In the genomic region with DNA sequence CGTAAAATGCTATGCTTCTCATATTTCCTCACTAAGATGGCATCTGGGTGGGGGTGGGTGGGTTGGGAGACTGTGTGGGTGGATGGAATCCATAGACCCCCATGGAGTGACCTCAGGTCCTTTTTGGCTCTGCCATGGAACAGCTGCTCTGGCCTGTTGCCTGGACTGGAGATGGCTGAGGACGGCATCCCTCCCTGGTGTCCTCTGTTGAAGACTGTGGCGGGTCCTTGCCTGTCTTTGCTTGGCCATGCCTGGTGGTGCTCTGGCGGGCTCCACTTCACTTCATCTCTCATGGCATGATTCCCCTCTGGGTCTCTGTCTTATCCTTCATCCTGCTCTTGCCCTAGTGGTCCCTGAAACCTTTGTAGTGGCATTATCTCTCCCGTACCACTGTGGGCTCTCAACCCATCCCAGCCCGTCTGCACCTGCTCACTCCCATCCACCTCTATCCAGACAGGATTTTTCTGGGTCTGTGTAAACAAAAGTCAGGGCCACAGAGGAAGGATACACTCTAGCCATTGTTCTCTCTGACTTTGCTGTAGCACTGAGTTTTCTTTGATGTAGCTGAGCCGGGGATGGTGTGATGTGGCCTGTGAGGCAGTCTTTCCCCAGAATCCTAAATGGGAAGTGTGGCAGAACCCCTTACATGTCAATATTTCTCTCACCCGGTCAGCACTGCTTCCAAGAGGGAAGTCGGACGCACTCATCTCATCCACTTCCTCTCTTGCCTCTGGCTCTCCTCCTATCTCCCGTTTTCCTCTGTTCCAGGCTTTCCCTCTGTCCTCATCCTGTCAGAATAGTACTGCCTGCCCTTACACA, we compare ENCODE assay signal across 11 cellular contexts. TPM values are rescaled to one million over a fixed set of nuclear protein-coding genes. Genes with fewer than 3 reads are reported as not detected.
DNase-seq lines count a peak whose midpoint lies in the region; ATAC-seq, FAIRE-seq and TF ChIP-seq lines count a peak whose summit lies in the region.
"Had no signal": no experiment of that assay in that cellular context is flagged by ENCODE, and none has a peak within 500 bp of the region (broad histone marks: within the 10 kb centered on the region; RNA-seq: fewer than 3 reads in every experiment).

No MANE protein-coding gene starts in this region.

- peak overlapping the region; percentile 50 for H3K27ac Mint-ChIP-seq in WTC11
- H3K27ac Mint-ChIP-seq: CD4-positive, alpha-beta T cell had no signal

- no peaks in the 10 kb centered on the region for H3K9me3 ChIP-seq in skeletal muscle satellite cell (replicated peaks; ENCODE audit: low read length)

- peak; percentile 33 for FAIRE-seq in GM12891 (lab: Jason Lieb, UNC)

- H3K27me3 ChIP-seq in skeletal muscle satellite cell (ENCODE audit: control insufficient read depth, insufficient read depth, low read length), result no peaks in the 10 kb centered on the region

- H3K27me3 Mint-ChIP-seq in WTC11 (ENCODE audit: low read depth), result no peaks in the 10 kb centered on the region
- H3K27me3 Mint-ChIP-seq: CD4-positive, alpha-beta T cell had no signal

- H3K4me1 ChIP-seq in skeletal muscle satellite cell (ENCODE audit: control insufficient read depth, insufficient read depth, low read length), result peaks cover 74% of the 10 kb centered on the region

- intact Hi-C loops in head of caudate nucleus (cut with DNase I), result no loop called here

- H3K9me3 Mint-ChIP-seq in WTC11, result no peaks in the 10 kb centered on the region
- H3K9me3 Mint-ChIP-seq: CD4-positive, alpha-beta T cell had no signal

- ATAC-seq in WTC11 (peak; percentile 45; the same call in 1 of the 2 replicates), GM21528 (IDR thresholded peaks at IDR 0.05; ENCODE audit: low FRiP score, unreplicated experiment) (no peak), HG02973 (IDR thresholded peaks at IDR 0.05; ENCODE audit: unreplicated experiment) (no peak)

- no peaks in the 10 kb centered on the region for H3K36me3 ChIP-seq in skeletal muscle satellite cell (ENCODE audit: insufficient read depth, low read length)

- TF ChIP-seq CTCF in WTC11 (IDR thresholded peaks at IDR 0.05), result no peak

- DNase-seq in GM12891 (ENCODE audit: insufficient read length, low spot score), result no peak
- no peak for DNase-seq in WTC11 (ENCODE audit: low spot score)
- peak in 40 of 42 donors; percentile 33 to 86 (median 64) for DNase-seq in head of caudate nucleus
- no peak for DNase-seq in NCI-H146 (lab: John Stamatoyannopoulos, UW)
- DNase-seq in activated CD4-positive, alpha-beta T cell treated with anti-CD3 and anti-CD28 coated beads, Interleukin-2, amount 50 U/mL, for 4 hours, result no peak
- DNase-seq: activated T-cell treated with anti-CD3 and anti-CD28 coated beads, Interleukin-2, amount 50 U/mL, for 1 hour; CD4-positive, alpha-beta T cell; KBM-7 had no signal

- no peaks in the 10 kb centered on the region for H3K36me3 Mint-ChIP-seq in WTC11

- H3K9ac ChIP-seq in skeletal muscle satellite cell (ENCODE audit: low read depth, low read length), result peak overlapping the region; percentile 60

- peak overlapping the region; percentile 29 for H3K4me3 ChIP-seq in skeletal muscle satellite cell (ENCODE audit: low read length)

- CTCF ChIA-PET in WTC11 (lab: Charles Lee), result no interaction called here

- H3K4me1 Mint-ChIP-seq in WTC11, result peaks cover 67% of the 10 kb centered on the region

- no peak for TF ChIP-seq POLR2A in GM12891 (IDR thresholded peaks at IDR 0.05; ENCODE audit: low read depth, low read length)

- no peak overlapping the region for H3K4me3 Mint-ChIP-seq in WTC11
- H3K4me3 Mint-ChIP-seq: CD4-positive, alpha-beta T cell had no signal

- POLR2A ChIA-PET in WTC11 (lab: Charles Lee), result interaction anchor here (0.7 kb wide), 1 partner anchor 68 kb away, joined by 3 read pairs; no protein-coding TSS in a partner anchor

- peak overlapping the region; percentile 64 for H3K4me2 ChIP-seq in skeletal muscle satellite cell (ENCODE audit: low read length)

TF ChIP-seq in GM12891, 5 proteins besides CTCF, POLR2A, EP300 and RAD21:
- TF ChIP-seq TAF1 (IDR thresholded peaks at IDR 0.05; ENCODE audit: low read depth, low read length) (no peak), SPI1 (IDR thresholded peaks at IDR 0.05; ENCODE audit: low read depth, low read length) (peak; percentile 46)

TF ChIP-seq in WTC11, 78 proteins besides CTCF, POLR2A, EP300 and RAD21:
- TF ChIP-seq GABPB1 (CRISPR knock-in tag; IDR thresholded peaks at IDR 0.05) (peak; percentile 20; the same call in 1 of the 2 replicates), PRRX2 (CRISPR knock-in tag; IDR thresholded peaks at IDR 0.05) (no peak)
TF ChIP-seq in WTC11: peak in this region for 1.

RNA-seq across cellular contexts. Expression of gene WDFY2, which starts 36.1 kb away (rescaled TPM):
- polyA plus RNA-seq in GM12891 (2012; ENCODE audit: low read depth, missing spikeins), result 5.5 TPM
- 22.6 to 25.7 TPM (median 23.7 TPM) in 3 replicates for total RNA-seq in WTC11 (2021)
- 11.4 and 13.4 TPM in 2 replicates for total RNA-seq in skeletal muscle satellite cell (2012; rRNA removed)

Comparison
In these comparisons a context has a peak if more than half of its experiments do, and no peak if none do; other contexts are left out.
1. DNase-seq: peak in head of caudate nucleus (40 of 42); none in GM12891 (single experiment), WTC11 (single experiment), NCI-H146 (single experiment) and activated CD4-positive, alpha-beta T cell treated with anti-CD3 and anti-CD28 coated beads, Interleukin-2, amount 50 U/mL, for 4 hours (0 of 2).